In the genomic region with DNA sequence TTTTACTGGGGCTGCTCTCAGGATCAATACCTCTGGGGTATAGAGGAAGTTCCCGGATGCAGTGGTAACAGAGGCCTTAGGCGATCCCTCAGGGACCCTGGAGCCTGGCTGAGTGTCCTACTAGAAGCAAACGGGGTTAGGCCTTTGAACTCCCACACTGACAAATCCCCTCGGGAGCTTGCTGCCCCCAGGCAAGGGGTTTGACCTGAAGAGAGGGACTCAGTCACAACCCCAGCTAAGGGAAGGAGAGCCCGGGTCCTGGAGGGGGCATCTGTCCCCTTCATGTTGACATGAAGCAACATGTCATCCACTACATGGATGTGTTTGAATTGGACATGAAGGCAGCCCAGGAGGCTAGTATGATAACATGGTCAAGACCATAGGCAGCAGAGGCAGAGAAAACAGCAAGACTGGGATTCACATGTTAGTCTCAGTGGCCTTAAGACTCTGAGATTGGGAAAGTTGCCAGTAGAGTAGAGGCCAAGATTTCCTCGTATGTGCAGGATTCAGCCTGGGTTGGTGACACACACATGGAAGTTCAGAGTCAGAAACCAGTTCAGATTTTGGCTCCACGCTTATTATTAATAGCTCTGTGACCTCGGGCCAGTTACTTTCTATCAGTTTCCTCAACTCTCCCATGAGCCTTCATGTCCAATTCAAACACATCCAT, we compare ENCODE assay signal across 23 cellular contexts.
DNase-seq lines count a peak whose midpoint lies in the region; ATAC-seq, FAIRE-seq and TF ChIP-seq lines count a peak whose summit lies in the region.
"Had no signal": no experiment of that assay in that cellular context is flagged by ENCODE, and none has a peak within 500 bp of the region (broad histone marks: within the 10 kb centered on the region; RNA-seq: fewer than 3 reads in every experiment).

No MANE protein-coding gene starts in this region.

- H3K36me3 ChIP-seq in SJCRH30 (peaks cover 21% of the 10 kb centered on the region), esophagus muscularis mucosa (no peaks in the 10 kb centered on the region), spleen (no peaks in the 10 kb centered on the region)
- H3K36me3 ChIP-seq: breast epithelium, gastroesophageal sphincter, neural progenitor cell had no signal

- WGBS in esophagus muscularis mucosa: 63% methylated on average over 8 of the region's 8 CpGs
- WGBS in spleen, 5 donors: 81 to 88% (median 82%) methylated on average over 8 of the region's 8 CpGs

- no peaks in the 10 kb centered on the region for H3K9me3 Mint-ChIP-seq in WTC11
- H3K9me3 Mint-ChIP-seq: activated T-helper 17 cell treated with anti-CD3 and anti-CD28 coated beads, Interleukin-2, amount 50 U/mL, for 72 hours; CD4-positive, alpha-beta memory T cell; neural progenitor cell had no signal

- H3K9me3 ChIP-seq in SJCRH30 (replicated peaks) (no peaks in the 10 kb centered on the region), esophagus muscularis mucosa (no peaks in the 10 kb centered on the region), spleen (no peaks in the 10 kb centered on the region)
- H3K9me3 ChIP-seq: breast epithelium, gastroesophageal sphincter had no signal

- POLR2A ChIA-PET in WTC11 (lab: Charles Lee): no interaction called here

- no peak for FAIRE-seq in GM19239 (lab: Jason Lieb, UNC)
- FAIRE-seq: G401.6, HepG2 had no signal

- H3K27ac ChIP-seq in SJCRH30 (peak overlapping the region; percentile 73), esophagus muscularis mucosa (replicated peaks in 1 of 4) (peak overlapping the region; percentile 23 to 53 (median 40)), layer of hippocampus (ENCODE audit: low read depth, low read length) (peak overlapping the region; percentile 55), spleen (no peak overlapping the region)
- H3K27ac ChIP-seq: epithelial cell of prostate, neural progenitor cell, RWPE1 had no signal

- TF ChIP-seq POLR2A in esophagus muscularis mucosa (IDR thresholded peaks at IDR 0.05; ENCODE audit: low read depth) (no peak), spleen (IDR thresholded peaks at IDR 0.05) (no peak)

- TF ChIP-seq EP300 in esophagus muscularis mucosa (IDR thresholded peaks at IDR 0.05): no peak

- H3K4me1 ChIP-seq in SJCRH30 (peaks cover 24% of the 10 kb centered on the region), esophagus muscularis mucosa (peaks cover 17 to 28% (median 25%) of the 10 kb centered on the region in 4 donors), spleen (no peaks in the 10 kb centered on the region)
- H3K4me1 ChIP-seq: breast epithelium had no signal

- no peak for ATAC-seq in WTC11
- ATAC-seq: activated T-helper 17 cell treated with anti-CD3 and anti-CD28 coated beads, Interleukin-2, amount 50 U/mL, for 72 hours; gastroesophageal sphincter; HepG2; left colon had no signal

- intact Hi-C loops in esophagus muscularis mucosa (cut with DNase I) (no loop called here), spleen (cut with DNase I; ENCODE audit: low total_unique reads) (loop anchor here (10.0 kb wide), 2 partner anchors 204 to 284 kb away; a partner anchor contains a TSS)

- H3K27me3 Mint-ChIP-seq in WTC11 (ENCODE audit: low read depth): no peaks in the 10 kb centered on the region

- no peak overlapping the region for H3K27ac Mint-ChIP-seq in WTC11
- H3K27ac Mint-ChIP-seq: activated T-helper 17 cell treated with anti-CD3 and anti-CD28 coated beads, Interleukin-2, amount 50 U/mL, for 72 hours; CD4-positive, alpha-beta memory T cell; neural progenitor cell had no signal

- H3K27me3 ChIP-seq in SJCRH30 (no peaks in the 10 kb centered on the region), esophagus muscularis mucosa (no peaks in the 10 kb centered on the region), layer of hippocampus (ENCODE audit: control insufficient read depth, insufficient read depth, low read length) (no peaks in the 10 kb centered on the region), spleen (replicated peaks in 1 of 7) (peaks cover 0 to 11% (median 0%) of the 10 kb centered on the region in 7 donors)
- H3K27me3 ChIP-seq: breast epithelium, neural progenitor cell had no signal

- CTCF ChIA-PET in WTC11 (lab: Charles Lee): interaction anchor here (1.6 to 3.8 kb wide), 4 partner anchors 7 to 110 kb away, joined by 3 to 19 read pairs (median 9); no protein-coding TSS in a partner anchor

- H3K4me3 ChIP-seq in SJCRH30 (no peak overlapping the region), esophagus muscularis mucosa (no peak overlapping the region), spleen (no peak overlapping the region)
- H3K4me3 ChIP-seq: breast epithelium, gastroesophageal sphincter, neural progenitor cell had no signal

- in situ Hi-C loops in GM13976 (cut with MboI; ENCODE audit: low sequenced_read_pairs, unreplicated experiment): no loop called here

- DNase-seq in SJCRH30: no peak
- no peak for DNase-seq in esophagus muscularis mucosa (ENCODE audit: extremely low spot score)
- DNase-seq in spleen: peak; percentile 39
- DNase-seq in GM19239 (ENCODE audit: insufficient read length, low spot score): no peak
- DNase-seq in WTC11 (ENCODE audit: low spot score): no peak
- no peak for DNase-seq in GM13976 (ENCODE audit: low spot score)
- no peak for DNase-seq in SIG-M5 (lab: John Stamatoyannopoulos, UW)
- DNase-seq: activated CD4-positive, alpha-beta T cell treated with anti-CD3 and anti-CD28 coated beads for 48 hours; CD4-positive, alpha-beta memory T cell; DMS153; left colon; NCI-H1417; NCI-H524; SW 1271 had no signal

- H3K4me1 Mint-ChIP-seq in WTC11: peaks cover 21% of the 10 kb centered on the region
- H3K4me1 Mint-ChIP-seq: activated T-helper 17 cell treated with anti-CD3 and anti-CD28 coated beads, Interleukin-2, amount 50 U/mL, for 72 hours; CD4-positive, alpha-beta memory T cell had no signal

- TF ChIP-seq CTCF in esophagus muscularis mucosa (IDR thresholded peaks at IDR 0.05): no peak
- no peak for TF ChIP-seq CTCF in spleen (IDR thresholded peaks at IDR 0.05 in 8 of 11, conservative IDR thresholded peaks at IDR 0.05 in 3 of 11)
- no peak for TF ChIP-seq CTCF in WTC11 (IDR thresholded peaks at IDR 0.05)
- TF ChIP-seq CTCF in GM13976 (IDR thresholded peaks at IDR 0.05; ENCODE audit: borderline replicate concordance, control extremely low read depth, extremely low read depth, insufficient read depth, missing control alignments): no peak

- H3K36me3 Mint-ChIP-seq in WTC11: no peaks in the 10 kb centered on the region
- H3K36me3 Mint-ChIP-seq: CD4-positive, alpha-beta memory T cell; neural progenitor cell had no signal

- no peak overlapping the region for H3K4me3 Mint-ChIP-seq in WTC11
- H3K4me3 Mint-ChIP-seq: activated T-helper 17 cell treated with anti-CD3 and anti-CD28 coated beads, Interleukin-2, amount 50 U/mL, for 72 hours; CD4-positive, alpha-beta memory T cell; neural progenitor cell had no signal

TF ChIP-seq in WTC11, 78 proteins besides CTCF, POLR2A, EP300 and RAD21 (continues in another document):
- TF ChIP-seq, protein P1, sequence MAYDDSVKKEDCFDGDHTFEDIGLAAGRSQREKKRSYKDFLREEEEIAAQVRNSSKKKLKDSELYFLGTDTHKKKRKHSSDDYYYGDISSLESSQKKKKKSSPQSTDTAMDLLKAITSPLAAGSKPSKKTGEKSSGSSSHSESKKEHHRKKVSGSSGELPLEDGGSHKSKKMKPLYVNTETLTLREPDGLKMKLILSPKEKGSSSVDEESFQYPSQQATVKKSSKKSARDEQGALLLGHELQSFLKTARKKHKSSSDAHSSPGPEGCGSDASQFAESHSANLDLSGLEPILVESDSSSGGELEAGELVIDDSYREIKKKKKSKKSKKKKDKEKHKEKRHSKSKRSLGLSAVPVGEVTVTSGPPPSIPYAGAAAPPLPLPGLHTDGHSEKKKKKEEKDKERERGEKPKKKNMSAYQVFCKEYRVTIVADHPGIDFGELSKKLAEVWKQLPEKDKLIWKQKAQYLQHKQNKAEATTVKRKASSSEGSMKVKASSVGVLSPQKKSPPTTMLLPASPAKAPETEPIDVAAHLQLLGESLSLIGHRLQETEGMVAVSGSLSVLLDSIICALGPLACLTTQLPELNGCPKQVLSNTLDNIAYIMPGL (CRISPR knock-in tag; IDR thresholded peaks at IDR 0.05): no peak
- TF ChIP-seq MXD4 (CRISPR knock-in tag; IDR thresholded peaks at IDR 0.05; ENCODE audit: borderline replicate concordance): no peak
- no peak for TF ChIP-seq ZNF396 (CRISPR knock-in tag; IDR thresholded peaks at IDR 0.05; ENCODE audit: borderline replicate concordance)
- no peak for TF ChIP-seq KAT7 (CRISPR knock-in tag; IDR thresholded peaks at IDR 0.05; ENCODE audit: borderline replicate concordance)
- no peak for TF ChIP-seq ZNF416 (CRISPR knock-in tag; IDR thresholded peaks at IDR 0.05)
- TF ChIP-seq, protein P2, sequence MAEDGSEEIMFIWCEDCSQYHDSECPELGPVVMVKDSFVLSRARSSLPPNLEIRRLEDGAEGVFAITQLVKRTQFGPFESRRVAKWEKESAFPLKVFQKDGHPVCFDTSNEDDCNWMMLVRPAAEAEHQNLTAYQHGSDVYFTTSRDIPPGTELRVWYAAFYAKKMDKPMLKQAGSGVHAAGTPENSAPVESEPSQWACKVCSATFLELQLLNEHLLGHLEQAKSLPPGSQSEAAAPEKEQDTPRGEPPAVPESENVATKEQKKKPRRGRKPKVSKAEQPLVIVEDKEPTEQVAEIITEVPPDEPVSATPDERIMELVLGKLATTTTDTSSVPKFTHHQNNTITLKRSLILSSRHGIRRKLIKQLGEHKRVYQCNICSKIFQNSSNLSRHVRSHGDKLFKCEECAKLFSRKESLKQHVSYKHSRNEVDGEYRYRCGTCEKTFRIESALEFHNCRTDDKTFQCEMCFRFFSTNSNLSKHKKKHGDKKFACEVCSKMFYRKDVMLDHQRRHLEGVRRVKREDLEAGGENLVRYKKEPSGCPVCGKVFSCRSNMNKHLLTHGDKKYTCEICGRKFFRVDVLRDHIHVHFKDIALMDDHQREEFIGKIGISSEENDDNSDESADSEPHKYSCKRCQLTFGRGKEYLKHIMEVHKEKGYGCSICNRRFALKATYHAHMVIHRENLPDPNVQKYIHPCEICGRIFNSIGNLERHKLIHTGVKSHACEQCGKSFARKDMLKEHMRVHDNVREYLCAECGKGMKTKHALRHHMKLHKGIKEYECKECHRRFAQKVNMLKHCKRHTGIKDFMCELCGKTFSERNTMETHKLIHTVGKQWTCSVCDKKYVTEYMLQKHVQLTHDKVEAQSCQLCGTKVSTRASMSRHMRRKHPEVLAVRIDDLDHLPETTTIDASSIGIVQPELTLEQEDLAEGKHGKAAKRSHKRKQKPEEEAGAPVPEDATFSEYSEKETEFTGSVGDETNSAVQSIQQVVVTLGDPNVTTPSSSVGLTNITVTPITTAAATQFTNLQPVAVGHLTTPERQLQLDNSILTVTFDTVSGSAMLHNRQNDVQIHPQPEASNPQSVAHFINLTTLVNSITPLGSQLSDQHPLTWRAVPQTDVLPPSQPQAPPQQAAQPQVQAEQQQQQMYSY (CRISPR knock-in tag; IDR thresholded peaks at IDR 0.05): no peak
- TF ChIP-seq ZNF671 (CRISPR knock-in tag; IDR thresholded peaks at IDR 0.05): no peak

Comparison
In these comparisons a context has a peak if more than half of its experiments do, and no peak if none do; other contexts are left out.
1. H3K27ac ChIP-seq: peak in SJCRH30 (single experiment), esophagus muscularis mucosa (4 of 4) and layer of hippocampus (single experiment); none in spleen (0 of 8).